In genomic region chr2:113164930-113165585, GRCh38 we compare ENCODE assay signal across 1 cellular context.
TF ChIP-seq lines count a peak whose summit lies in the region.

No MANE protein-coding gene starts in this region.

TF ChIP-seq in HepG2, 621 proteins besides CTCF, POLR2A, EP300 and RAD21 (continued from another document and continues in another):
- TF ChIP-seq TRAFD1 (CRISPR knock-in tag; IDR thresholded peaks at IDR 0.05; ENCODE audit: borderline replicate concordance) (0 out of 2 replicates have a peak, but pooled peaks have one; percentile 58), ZNF292 (CRISPR knock-in tag; IDR thresholded peaks at IDR 0.05; ENCODE audit: borderline replicate concordance, low read depth) (0 out of 2 replicates have a peak, but pooled peaks have one; percentile 34), FOXP1 (IDR thresholded peaks at IDR 0.05) (no peak), FOXP1 (CRISPR knock-in tag; IDR thresholded peaks at IDR 0.05) (peak; percentile 47; the same call in 1 of the 2 replicates), ZNF510 (CRISPR knock-in tag; IDR thresholded peaks at IDR 0.05; ENCODE audit: low read depth) (0 out of 2 replicates have a peak, but pooled peaks have one; percentile 33), NCOA1 (CRISPR knock-in tag; IDR thresholded peaks at IDR 0.05) (0 out of 2 replicates have a peak, but pooled peaks have one; percentile 5), ZFY (CRISPR knock-in tag; IDR thresholded peaks at IDR 0.05) (peak; percentile 32; the same call in 1 of the 2 replicates), ZSCAN25 (CRISPR knock-in tag; IDR thresholded peaks at IDR 0.05) (0 out of 2 replicates have a peak, but pooled peaks have one; percentile 9), SMAD3 (CRISPR knock-in tag; IDR thresholded peaks at IDR 0.05) (0 out of 2 replicates have a peak, but pooled peaks have one; percentile 20), PITX1 (CRISPR knock-in tag; IDR thresholded peaks at IDR 0.05) (0 out of 2 replicates have a peak, but pooled peaks have one; percentile 34), ZNF792 (CRISPR knock-in tag; IDR thresholded peaks at IDR 0.05) (no peak), ARNTL (CRISPR knock-in tag; IDR thresholded peaks at IDR 0.05) (peak; percentile 77), BHLHE40 (IDR thresholded peaks at IDR 0.05; ENCODE audit: low read length) (peak; percentile 58; the same call in 1 of the 2 replicates), ZNF224 (CRISPR knock-in tag; IDR thresholded peaks at IDR 0.05) (0 out of 2 replicates have a peak, but pooled peaks have one; percentile 55), MYNN (CRISPR knock-in tag; IDR thresholded peaks at IDR 0.05; ENCODE audit: low read depth) (0 out of 2 replicates have a peak, but pooled peaks have one; percentile 86), CSRNP1 (CRISPR knock-in tag; IDR thresholded peaks at IDR 0.05) (peak; percentile 33; the same call in 1 of the 2 replicates), SOX5 (CRISPR knock-in tag; IDR thresholded peaks at IDR 0.05; ENCODE audit: borderline replicate concordance) (peak; percentile 74; the same call in 1 of the 2 replicates), ISL2 (CRISPR knock-in tag; IDR thresholded peaks at IDR 0.05) (peak; percentile 58; the same call in 1 of the 2 replicates), DNMT1 (CRISPR knock-in tag; IDR thresholded peaks at IDR 0.05) (peak; percentile 77; the same call in 1 of the 2 replicates), EED (CRISPR knock-in tag; IDR thresholded peaks at IDR 0.05) (peak; percentile 48; the same call in 1 of the 2 replicates), ZNF296 (CRISPR knock-in tag; conservative IDR thresholded peaks at IDR 0.05) (0 out of 2 replicates have a peak, but pooled peaks have one; percentile 10), PHF21A (CRISPR knock-in tag; IDR thresholded peaks at IDR 0.05) (peak; percentile 58), UBTF (CRISPR knock-in tag; IDR thresholded peaks at IDR 0.05) (0 out of 2 replicates have a peak, but pooled peaks have one; percentile 7), SOX6 (IDR thresholded peaks at IDR 0.05) (no peak), SOX6 (CRISPR knock-in tag; IDR thresholded peaks at IDR 0.05) (peak; percentile 89), MIER3 (CRISPR knock-in tag; IDR thresholded peaks at IDR 0.05; ENCODE audit: borderline replicate concordance) (peak; percentile 37; the same call in 1 of the 2 replicates), ZNF607 (CRISPR knock-in tag; IDR thresholded peaks at IDR 0.05; ENCODE audit: borderline replicate concordance) (peak; percentile 21; the same call in 1 of the 2 replicates), SIN3A (IDR thresholded peaks at IDR 0.05; ENCODE audit: borderline replicate concordance, low read depth, low read length) (no peak), ZNF574 (CRISPR knock-in tag; IDR thresholded peaks at IDR 0.05) (peak; percentile 12; the same call in 1 of the 2 replicates)
- TF ChIP-seq, protein P1, sequence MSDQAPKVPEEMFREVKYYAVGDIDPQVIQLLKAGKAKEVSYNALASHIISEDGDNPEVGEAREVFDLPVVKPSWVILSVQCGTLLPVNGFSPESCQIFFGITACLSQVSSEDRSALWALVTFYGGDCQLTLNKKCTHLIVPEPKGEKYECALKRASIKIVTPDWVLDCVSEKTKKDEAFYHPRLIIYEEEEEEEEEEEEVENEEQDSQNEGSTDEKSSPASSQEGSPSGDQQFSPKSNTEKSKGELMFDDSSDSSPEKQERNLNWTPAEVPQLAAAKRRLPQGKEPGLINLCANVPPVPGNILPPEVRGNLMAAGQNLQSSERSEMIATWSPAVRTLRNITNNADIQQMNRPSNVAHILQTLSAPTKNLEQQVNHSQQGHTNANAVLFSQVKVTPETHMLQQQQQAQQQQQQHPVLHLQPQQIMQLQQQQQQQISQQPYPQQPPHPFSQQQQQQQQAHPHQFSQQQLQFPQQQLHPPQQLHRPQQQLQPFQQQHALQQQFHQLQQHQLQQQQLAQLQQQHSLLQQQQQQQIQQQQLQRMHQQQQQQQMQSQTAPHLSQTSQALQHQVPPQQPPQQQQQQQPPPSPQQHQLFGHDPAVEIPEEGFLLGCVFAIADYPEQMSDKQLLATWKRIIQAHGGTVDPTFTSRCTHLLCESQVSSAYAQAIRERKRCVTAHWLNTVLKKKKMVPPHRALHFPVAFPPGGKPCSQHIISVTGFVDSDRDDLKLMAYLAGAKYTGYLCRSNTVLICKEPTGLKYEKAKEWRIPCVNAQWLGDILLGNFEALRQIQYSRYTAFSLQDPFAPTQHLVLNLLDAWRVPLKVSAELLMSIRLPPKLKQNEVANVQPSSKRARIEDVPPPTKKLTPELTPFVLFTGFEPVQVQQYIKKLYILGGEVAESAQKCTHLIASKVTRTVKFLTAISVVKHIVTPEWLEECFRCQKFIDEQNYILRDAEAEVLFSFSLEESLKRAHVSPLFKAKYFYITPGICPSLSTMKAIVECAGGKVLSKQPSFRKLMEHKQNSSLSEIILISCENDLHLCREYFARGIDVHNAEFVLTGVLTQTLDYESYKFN (CRISPR knock-in tag; conservative IDR thresholded peaks at IDR 0.05), result peak; percentile 77
- TF ChIP-seq, protein P2, sequence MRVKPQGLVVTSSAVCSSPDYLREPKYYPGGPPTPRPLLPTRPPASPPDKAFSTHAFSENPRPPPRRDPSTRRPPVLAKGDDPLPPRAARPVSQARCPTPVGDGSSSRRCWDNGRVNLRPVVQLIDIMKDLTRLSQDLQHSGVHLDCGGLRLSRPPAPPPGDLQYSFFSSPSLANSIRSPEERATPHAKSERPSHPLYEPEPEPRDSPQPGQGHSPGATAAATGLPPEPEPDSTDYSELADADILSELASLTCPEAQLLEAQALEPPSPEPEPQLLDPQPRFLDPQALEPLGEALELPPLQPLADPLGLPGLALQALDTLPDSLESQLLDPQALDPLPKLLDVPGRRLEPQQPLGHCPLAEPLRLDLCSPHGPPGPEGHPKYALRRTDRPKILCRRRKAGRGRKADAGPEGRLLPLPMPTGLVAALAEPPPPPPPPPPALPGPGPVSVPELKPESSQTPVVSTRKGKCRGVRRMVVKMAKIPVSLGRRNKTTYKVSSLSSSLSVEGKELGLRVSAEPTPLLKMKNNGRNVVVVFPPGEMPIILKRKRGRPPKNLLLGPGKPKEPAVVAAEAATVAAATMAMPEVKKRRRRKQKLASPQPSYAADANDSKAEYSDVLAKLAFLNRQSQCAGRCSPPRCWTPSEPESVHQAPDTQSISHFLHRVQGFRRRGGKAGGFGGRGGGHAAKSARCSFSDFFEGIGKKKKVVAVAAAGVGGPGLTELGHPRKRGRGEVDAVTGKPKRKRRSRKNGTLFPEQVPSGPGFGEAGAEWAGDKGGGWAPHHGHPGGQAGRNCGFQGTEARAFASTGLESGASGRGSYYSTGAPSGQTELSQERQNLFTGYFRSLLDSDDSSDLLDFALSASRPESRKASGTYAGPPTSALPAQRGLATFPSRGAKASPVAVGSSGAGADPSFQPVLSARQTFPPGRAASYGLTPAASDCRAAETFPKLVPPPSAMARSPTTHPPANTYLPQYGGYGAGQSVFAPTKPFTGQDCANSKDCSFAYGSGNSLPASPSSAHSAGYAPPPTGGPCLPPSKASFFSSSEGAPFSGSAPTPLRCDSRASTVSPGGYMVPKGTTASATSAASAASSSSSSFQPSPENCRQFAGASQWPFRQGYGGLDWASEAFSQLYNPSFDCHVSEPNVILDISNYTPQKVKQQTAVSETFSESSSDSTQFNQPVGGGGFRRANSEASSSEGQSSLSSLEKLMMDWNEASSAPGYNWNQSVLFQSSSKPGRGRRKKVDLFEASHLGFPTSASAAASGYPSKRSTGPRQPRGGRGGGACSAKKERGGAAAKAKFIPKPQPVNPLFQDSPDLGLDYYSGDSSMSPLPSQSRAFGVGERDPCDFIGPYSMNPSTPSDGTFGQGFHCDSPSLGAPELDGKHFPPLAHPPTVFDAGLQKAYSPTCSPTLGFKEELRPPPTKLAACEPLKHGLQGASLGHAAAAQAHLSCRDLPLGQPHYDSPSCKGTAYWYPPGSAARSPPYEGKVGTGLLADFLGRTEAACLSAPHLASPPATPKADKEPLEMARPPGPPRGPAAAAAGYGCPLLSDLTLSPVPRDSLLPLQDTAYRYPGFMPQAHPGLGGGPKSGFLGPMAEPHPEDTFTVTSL (CRISPR knock-in tag; IDR thresholded peaks at IDR 0.05; ENCODE audit: borderline replicate concordance), result peak; percentile 24; the same call in 1 of the 2 replicates
- TF ChIP-seq, protein P3, sequence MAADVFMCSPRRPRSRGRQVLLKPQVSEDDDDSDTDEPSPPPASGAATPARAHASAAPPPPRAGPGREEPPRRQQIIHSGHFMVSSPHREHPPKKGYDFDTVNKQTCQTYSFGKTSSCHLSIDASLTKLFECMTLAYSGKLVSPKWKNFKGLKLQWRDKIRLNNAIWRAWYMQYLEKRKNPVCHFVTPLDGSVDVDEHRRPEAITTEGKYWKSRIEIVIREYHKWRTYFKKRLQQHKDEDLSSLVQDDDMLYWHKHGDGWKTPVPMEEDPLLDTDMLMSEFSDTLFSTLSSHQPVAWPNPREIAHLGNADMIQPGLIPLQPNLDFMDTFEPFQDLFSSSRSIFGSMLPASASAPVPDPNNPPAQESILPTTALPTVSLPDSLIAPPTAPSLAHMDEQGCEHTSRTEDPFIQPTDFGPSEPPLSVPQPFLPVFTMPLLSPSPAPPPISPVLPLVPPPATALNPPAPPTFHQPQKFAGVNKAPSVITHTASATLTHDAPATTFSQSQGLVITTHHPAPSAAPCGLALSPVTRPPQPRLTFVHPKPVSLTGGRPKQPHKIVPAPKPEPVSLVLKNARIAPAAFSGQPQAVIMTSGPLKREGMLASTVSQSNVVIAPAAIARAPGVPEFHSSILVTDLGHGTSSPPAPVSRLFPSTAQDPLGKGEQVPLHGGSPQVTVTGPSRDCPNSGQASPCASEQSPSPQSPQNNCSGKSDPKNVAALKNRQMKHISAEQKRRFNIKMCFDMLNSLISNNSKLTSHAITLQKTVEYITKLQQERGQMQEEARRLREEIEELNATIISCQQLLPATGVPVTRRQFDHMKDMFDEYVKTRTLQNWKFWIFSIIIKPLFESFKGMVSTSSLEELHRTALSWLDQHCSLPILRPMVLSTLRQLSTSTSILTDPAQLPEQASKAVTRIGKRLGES (CRISPR knock-in tag; IDR thresholded peaks at IDR 0.05; ENCODE audit: borderline replicate concordance), result no peak
